8 cellular contexts compared by ENCODE assay signal in the genomic region with DNA sequence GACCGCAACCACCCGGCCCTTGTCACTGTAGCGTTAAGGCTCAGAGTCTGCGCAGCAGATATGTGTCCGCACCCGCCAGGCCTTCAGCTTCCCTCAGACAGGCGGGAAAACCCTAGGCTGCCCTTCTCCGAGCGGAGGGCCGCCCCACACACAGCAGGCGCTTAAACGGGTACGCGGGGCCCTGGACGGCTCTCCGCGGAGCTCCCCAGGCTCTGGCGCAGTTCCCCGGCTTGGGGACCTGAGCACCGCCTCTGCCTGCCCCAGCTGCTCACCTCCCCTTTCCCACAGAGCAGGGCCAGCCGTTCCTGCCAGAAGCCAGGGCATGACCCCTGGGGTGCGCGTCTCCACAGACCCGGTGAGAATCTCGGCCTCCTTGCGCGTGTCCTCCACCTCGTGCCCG. TPM values are rescaled to one million over a fixed set of nuclear protein-coding genes. Genes with fewer than 3 reads are reported as not detected.
DNase-seq lines count a peak whose midpoint lies in the region; ATAC-seq and TF ChIP-seq lines count a peak whose summit lies in the region.

No MANE protein-coding gene starts in this region.

- H3K4me3 ChIP-seq in psoas muscle = peak overlapping the region; percentile 82

- H3K27ac Mint-ChIP-seq in CD14-positive monocyte (no peak overlapping the region), nephron progenitor cell (no peak overlapping the region)
- H3K27ac Mint-ChIP-seq in activated naive CD8-positive, alpha-beta T cell treated with anti-CD3 and anti-CD28 coated beads, Interleukin-2, amount 10 ng/mL, durations not matched to agents 7 days and 5 days = peak overlapping the region; percentile 89

- POLR2A ChIA-PET in activated naive CD8-positive, alpha-beta T cell treated with anti-CD3 and anti-CD28 coated beads, Interleukin-2, amount 10 ng/mL, durations not matched to agents 7 days and 5 days (lab: Charles Lee) = interaction anchor here (0.9 to 3.3 kb wide), 11 partner anchors 27 to 427 kb away, joined by 3 to 31 read pairs (median 4); partner anchors contain the start of genes ZNF211, ZNF329, ZNF417 and ZNF551

- peaks cover 5 to 20% of the 10 kb centered on the region in 2 donors for H3K36me3 Mint-ChIP-seq in CD14-positive monocyte
- peaks cover 14% of the 10 kb centered on the region for H3K36me3 Mint-ChIP-seq in activated naive CD8-positive, alpha-beta T cell treated with anti-CD3 and anti-CD28 coated beads, Interleukin-2, amount 10 ng/mL, durations not matched to agents 7 days and 5 days
- peaks cover 52% of the 10 kb centered on the region for H3K36me3 Mint-ChIP-seq in nephron progenitor cell (ENCODE audit: low read depth)

- intact Hi-C loops in CD14-positive monocyte (cut with micrococcal nuclease) (no loop called here), left ventricle myocardium superior (cut with micrococcal nuclease) (no loop called here), psoas muscle (cut with DNase I) (loop anchor here in 1 of 2 donors (2.0 kb wide), 1 partner anchor 39 kb away; the partner anchor contains the start of gene ZSCAN18)

- H3K27me3 ChIP-seq in psoas muscle (ENCODE audit: insufficient read depth in 3 of 3, low read length in 2 of 3) = peaks cover 0 to 8% (median 0%) of the 10 kb centered on the region in 3 donors

- H3K4me1 Mint-ChIP-seq in CD14-positive monocyte = peaks cover 12% of the 10 kb centered on the region
- H3K4me1 Mint-ChIP-seq in activated naive CD8-positive, alpha-beta T cell treated with anti-CD3 and anti-CD28 coated beads, Interleukin-2, amount 10 ng/mL, durations not matched to agents 7 days and 5 days = peaks cover 3% of the 10 kb centered on the region
- H3K4me1 Mint-ChIP-seq in nephron progenitor cell = peaks cover 4% of the 10 kb centered on the region

- H3K27me3 Mint-ChIP-seq in CD14-positive monocyte (ENCODE audit: low read depth in 3 of 3) (peaks cover 6 to 8% (median 8%) of the 10 kb centered on the region in 3 donors), nephron progenitor cell (ENCODE audit: low read depth, poor library complexity) (peaks cover 7% of the 10 kb centered on the region)
- peaks cover 2% of the 10 kb centered on the region for H3K27me3 Mint-ChIP-seq in activated naive CD8-positive, alpha-beta T cell treated with anti-CD3 and anti-CD28 coated beads, Interleukin-2, amount 10 ng/mL, durations not matched to agents 7 days and 5 days

- H3K9me3 ChIP-seq in psoas muscle = peaks cover 35% of the 10 kb centered on the region

- H3K4me3 Mint-ChIP-seq in CD14-positive monocyte (peak overlapping the region; percentile 80 to 82), nephron progenitor cell (no peak overlapping the region)
- peak overlapping the region; percentile 82 for H3K4me3 Mint-ChIP-seq in activated naive CD8-positive, alpha-beta T cell treated with anti-CD3 and anti-CD28 coated beads, Interleukin-2, amount 10 ng/mL, durations not matched to agents 7 days and 5 days

- TF ChIP-seq CTCF in CD14-positive monocyte (IDR thresholded peaks at IDR 0.05) (no peak), psoas muscle (IDR thresholded peaks at IDR 0.05) (no peak), nephron progenitor cell (IDR thresholded peaks at IDR 0.05) (no peak)

- no peak for ATAC-seq in activated naive CD8-positive, alpha-beta T cell treated with anti-CD3 and anti-CD28 coated beads, Interleukin-2, amount 10 ng/mL, durations not matched to agents 7 days and 5 days (ENCODE audit: low read depth)
- ATAC-seq in left ventricle myocardium superior (peak; percentile 20), psoas muscle (peak in 1 of 4 donors; percentile 28)

- peak overlapping the region; percentile 91 for H3K27ac ChIP-seq in psoas muscle

- H3K4me1 ChIP-seq in psoas muscle = no peaks in the 10 kb centered on the region

- DNase-seq in CD14-positive monocyte (ENCODE audit: low spot score) (no peak), left ventricle myocardium superior (no peak), psoas muscle (peak in 1 of 2 donors; percentile 22), nephron progenitor cell (no peak)
- DNase-seq in activated naive CD8-positive, alpha-beta T cell treated with anti-CD3 and anti-CD28 coated beads, Interleukin-2, amount 10 ng/mL, durations not matched to agents 7 days and 5 days = no peak
- DNase-seq in activated CD4-positive, CD25-positive, alpha-beta regulatory T cell (lab: John Stamatoyannopoulos, UW) = no peak
- DNase-seq in stimulated activated CD4-positive, alpha-beta T cell treated with anti-CD3 and anti-CD28 coated beads, Interleukin-1b, Interleukin-23, amount 100 ng/mL, for 48 hours = no peak
- no peak for DNase-seq in activated naive CD4-positive, alpha-beta T cell treated with Interleukin-2 at 50 U/mL for 16 hours

- H3K9me3 Mint-ChIP-seq in CD14-positive monocyte = peaks cover 59 to 93% (median 89%) of the 10 kb centered on the region in 7 donors
- H3K9me3 Mint-ChIP-seq in activated naive CD8-positive, alpha-beta T cell treated with anti-CD3 and anti-CD28 coated beads, Interleukin-2, amount 10 ng/mL, durations not matched to agents 7 days and 5 days = peaks cover 24% of the 10 kb centered on the region
- H3K9me3 Mint-ChIP-seq in nephron progenitor cell = peaks cover 93% of the 10 kb centered on the region

- WGBS in psoas muscle, 3 donors = 4 to 10% (median 10%) methylated on average over 27 to 29 of the region's 29 CpGs

- H3K36me3 ChIP-seq in psoas muscle (ENCODE audit: insufficient read depth in 1 of 2, low read depth in 1 of 2) = peaks cover 0 to 19% of the 10 kb centered on the region in 2 donors

RNA-seq across cellular contexts. Expression of gene ZNF135, which starts 0.6 kb away (rescaled TPM):
- polyA plus RNA-seq in CD14-positive monocyte = under 1 TPM in 1 of 2 donors, not detected in 1; 0.37 TPM
- total RNA-seq in activated naive CD8-positive, alpha-beta T cell treated with anti-CD3 and anti-CD28 coated beads, Interleukin-2, amount 10 ng/mL, durations not matched to agents 7 days and 5 days = 1 to 10 TPM; 3.8 TPM
- 4.1 TPM for total RNA-seq in left ventricle myocardium superior
- 1 to 10 TPM in 3 of 4 donors, under 1 TPM in 1; 0.87 to 1.7 (median 1.4) TPM for total RNA-seq in psoas muscle
- 1 to 10 TPM in 1 of 3 donors, under 1 TPM in 2; 0.89 to 1.3 (median 0.90) TPM for polyA plus RNA-seq in psoas muscle

RNA-seq across cellular contexts. Expression of gene ZSCAN1, which starts 25.9 kb away (rescaled TPM):
- polyA plus RNA-seq in CD14-positive monocyte (not detected), psoas muscle (not detected)
- total RNA-seq in activated naive CD8-positive, alpha-beta T cell treated with anti-CD3 and anti-CD28 coated beads, Interleukin-2, amount 10 ng/mL, durations not matched to agents 7 days and 5 days = not detected
- total RNA-seq in left ventricle myocardium superior (not detected), psoas muscle (not detected)

RNA-seq across cellular contexts. Expression of gene ZSCAN18, which starts 38.4 kb away (rescaled TPM):
- polyA plus RNA-seq in CD14-positive monocyte (1 to 10 TPM; 1.1 to 2.3 TPM), psoas muscle (10 to 100 TPM in 2 of 3 donors, 1 to 10 TPM in 1; 9.5 to 14.0 (median 13.8) TPM)
- total RNA-seq in activated naive CD8-positive, alpha-beta T cell treated with anti-CD3 and anti-CD28 coated beads, Interleukin-2, amount 10 ng/mL, durations not matched to agents 7 days and 5 days = 10 to 100 TPM; 56.6 to 58.1 TPM
- total RNA-seq in left ventricle myocardium superior (73.4 TPM), psoas muscle (10 to 100 TPM; 13.1 to 36.8 (median 16.3) TPM)

RNA-seq across cellular contexts. Expression of gene ZNF606, which starts 57.1 kb away (rescaled TPM):
- 1 to 10 TPM in 1 of 2 donors, under 1 TPM in 1; 0.87 to 1.2 TPM for polyA plus RNA-seq in CD14-positive monocyte
- total RNA-seq in activated naive CD8-positive, alpha-beta T cell treated with anti-CD3 and anti-CD28 coated beads, Interleukin-2, amount 10 ng/mL, durations not matched to agents 7 days and 5 days = 10 to 100 TPM; 21.3 to 22.2 TPM
- total RNA-seq in left ventricle myocardium superior = 14.1 TPM
- 1 to 10 TPM; 3.7 to 7.0 (median 4.3) TPM for total RNA-seq in psoas muscle
- polyA plus RNA-seq in psoas muscle = 1 to 10 TPM; 2.0 to 6.9 (median 2.8) TPM
